Comparison of ENCODE assay signal across 21 cellular contexts in genomic region chr17:28330671-28331070, GRCh38. TPM values are rescaled to one million over a fixed set of nuclear protein-coding genes. Genes with fewer than 3 reads are reported as not detected.
"Had no signal": no experiment of that assay in that cellular context is flagged by ENCODE, and none has a peak within 500 bp of the region (broad histone marks: within the 10 kb centered on the region; RNA-seq: fewer than 3 reads in every experiment).

No MANE protein-coding gene starts in this region.

- H3K27ac ChIP-seq: adrenal gland, gastrocnemius medialis, heart left ventricle, thyroid gland had no signal

- H3K9me3 ChIP-seq: adrenal gland, gastrocnemius medialis, heart left ventricle, thyroid gland had no signal

- H3K27me3 ChIP-seq: adrenal gland, gastrocnemius medialis, heart left ventricle, thyroid gland had no signal

- DNase-seq: activated CD4-positive, alpha-beta T cell treated with anti-CD3 and anti-CD28 coated beads for 4 hours; activated CD8-positive, alpha-beta T cell treated with anti-CD3 and anti-CD28 coated beads for 36 hours; erythroblast; gastrocnemius medialis; heart left ventricle; immature natural killer cell; left cardiac atrium; stimulated activated CD4-positive, alpha-beta T cell treated with anti-CD3 and anti-CD28 coated beads, Interleukin-1b, Interleukin-23, amount 100 ng/mL, for 48 hours; T-helper 2 cell; thyroid gland had no signal

- ATAC-seq: activated CD8-positive, alpha-beta T cell treated with anti-CD3 and anti-CD28 coated beads for 36 hours; activated T-helper 17 cell treated with anti-CD3 and anti-CD28 coated beads, Interleukin-2, amount 50 U/mL, for 72 hours; gastrocnemius medialis; heart left ventricle; left cardiac atrium; WTC11 had no signal

- H3K4me3 Mint-ChIP-seq: activated CD8-positive, alpha-beta T cell treated with anti-CD3 and anti-CD28 coated beads for 36 hours; activated naive CD4-positive, alpha-beta T cell treated with anti-CD3 and anti-CD28 coated beads, Interleukin-2, amount 50 U/mL, for 24 hours; activated T-helper 17 cell treated with anti-CD3 and anti-CD28 coated beads, Interleukin-2, amount 50 U/mL, for 72 hours; immature natural killer cell; mesothelial cell of epicardium; WTC11 had no signal

- H3K9me3 Mint-ChIP-seq: activated CD8-positive, alpha-beta T cell treated with anti-CD3 and anti-CD28 coated beads for 36 hours; activated naive CD4-positive, alpha-beta T cell treated with anti-CD3 and anti-CD28 coated beads, Interleukin-2, amount 50 U/mL, for 24 hours; activated T-helper 17 cell treated with anti-CD3 and anti-CD28 coated beads, Interleukin-2, amount 50 U/mL, for 72 hours; immature natural killer cell; mesothelial cell of epicardium; neural crest cell; WTC11 had no signal

- H3K27me3 Mint-ChIP-seq: activated CD8-positive, alpha-beta T cell treated with anti-CD3 and anti-CD28 coated beads for 36 hours; activated naive CD4-positive, alpha-beta T cell treated with anti-CD3 and anti-CD28 coated beads, Interleukin-2, amount 50 U/mL, for 24 hours; activated T-helper 17 cell treated with anti-CD3 and anti-CD28 coated beads, Interleukin-2, amount 50 U/mL, for 72 hours had no signal

- H3K4me3 ChIP-seq: adrenal gland, gastrocnemius medialis, heart left ventricle, lung, thyroid gland had no signal

- H3K27ac Mint-ChIP-seq: activated CD8-positive, alpha-beta T cell treated with anti-CD3 and anti-CD28 coated beads for 36 hours; activated naive CD4-positive, alpha-beta T cell treated with anti-CD3 and anti-CD28 coated beads, Interleukin-2, amount 50 U/mL, for 24 hours; activated T-helper 17 cell treated with anti-CD3 and anti-CD28 coated beads, Interleukin-2, amount 50 U/mL, for 72 hours; mesothelial cell of epicardium; WTC11 had no signal

RNA-seq across cellular contexts. Expression of gene SEBOX, which starts 34.3 kb away (rescaled TPM):
- total RNA-seq: activated CD8-positive, alpha-beta T cell treated with anti-CD3 and anti-CD28 coated beads for 36 hours; activated T-helper 17 cell treated with anti-CD3 and anti-CD28 coated beads, Interleukin-2, amount 50 U/mL, for 72 hours; adrenal gland; cardiac septum; gastrocnemius medialis; heart left ventricle; left cardiac atrium; lung; mesothelial cell of epicardium; neural crest cell; osteoblast; pulmonary artery endothelial cell; thyroid gland; urinary bladder; WTC11 had no signal
- polyA plus RNA-seq: adrenal gland, heart left ventricle, immature natural killer cell, lung, urinary bladder had no signal
